In genomic region chr5:176619569-176620332, GRCh38 we compare ENCODE assay signal across 11 cellular contexts. TPM values are rescaled to one million over a fixed set of nuclear protein-coding genes. Genes with fewer than 3 reads are reported as not detected.
DNase-seq lines count a peak whose midpoint lies in the region; ATAC-seq and TF ChIP-seq lines count a peak whose summit lies in the region.
"Had no signal": no experiment of that assay in that cellular context is flagged by ENCODE, and none has a peak within 500 bp of the region (broad histone marks: within the 10 kb centered on the region; RNA-seq: fewer than 3 reads in every experiment).

No MANE protein-coding gene starts in this region.

- H3K4me3 Mint-ChIP-seq in activated T-cell treated with anti-CD3 and anti-CD28 coated beads, Interleukin-2, amount 50 U/mL, for 72 hours, result peak overlapping the region; percentile 46 to 78
- H3K4me3 Mint-ChIP-seq in T-cell, result peak overlapping the region; percentile 63 to 84 (median 66)
- H3K4me3 Mint-ChIP-seq in stimulated activated memory B cell treated with anti-CD40 and anti-IgM and Interleukin-4, amounts not matched to agents 10 μg/mL and 1 μg/mL and 100 μg/mL, for 72 hours, result peak overlapping the region; percentile 61

- no peaks in the 10 kb centered on the region for H3K36me3 Mint-ChIP-seq in activated T-cell treated with anti-CD3 and anti-CD28 coated beads, Interleukin-2, amount 50 U/mL, for 72 hours (ENCODE audit: insufficient read depth in 2 of 2)
- H3K36me3 Mint-ChIP-seq in T-cell, result peaks cover 3% of the 10 kb centered on the region
- no peaks in the 10 kb centered on the region for H3K36me3 Mint-ChIP-seq in stimulated activated memory B cell treated with anti-CD40 and anti-IgM and Interleukin-4, amounts not matched to agents 10 μg/mL and 1 μg/mL and 100 μg/mL, for 72 hours

- H3K9me3 ChIP-seq in iPS-15b (ENCODE audit: control insufficient read depth, insufficient read depth, low read length), result no peaks in the 10 kb centered on the region

- H3K4me1 ChIP-seq in iPS-15b (ENCODE audit: control insufficient read depth, insufficient read depth, low read length), result peaks cover 2% of the 10 kb centered on the region

- H3K27me3 Mint-ChIP-seq in activated T-cell treated with anti-CD3 and anti-CD28 coated beads, Interleukin-2, amount 50 U/mL, for 72 hours (ENCODE audit: low read depth), result peaks cover 74% of the 10 kb centered on the region
- peaks cover 54 to 66% of the 10 kb centered on the region in 2 donors for H3K27me3 Mint-ChIP-seq in T-cell
- H3K27me3 Mint-ChIP-seq in stimulated activated memory B cell treated with anti-CD40 and anti-IgM and Interleukin-4, amounts not matched to agents 10 μg/mL and 1 μg/mL and 100 μg/mL, for 72 hours, result peaks cover 77% of the 10 kb centered on the region

- no peak overlapping the region for H3K27ac ChIP-seq in RWPE1

- no peak overlapping the region for H3K27ac Mint-ChIP-seq in activated T-cell treated with anti-CD3 and anti-CD28 coated beads, Interleukin-2, amount 50 U/mL, for 72 hours
- no peak overlapping the region for H3K27ac Mint-ChIP-seq in T-cell
- H3K27ac Mint-ChIP-seq in stimulated activated memory B cell treated with anti-CD40 and anti-IgM and Interleukin-4, amounts not matched to agents 10 μg/mL and 1 μg/mL and 100 μg/mL, for 72 hours, result no peak overlapping the region
- H3K27ac Mint-ChIP-seq: CD14-positive monocyte had no signal

- no peak for ATAC-seq in activated T-cell treated with anti-CD3 and anti-CD28 coated beads, Interleukin-2, amount 50 U/mL, for 72 hours (replicated peaks in 1 of 2)
- no peak for ATAC-seq in T-cell (replicated peaks in 1 of 4)
- ATAC-seq in stimulated activated memory B cell treated with anti-CD40 and anti-IgM and Interleukin-4, amounts not matched to agents 10 μg/mL and 1 μg/mL and 100 μg/mL, for 72 hours, result no peak

- peaks cover 41% of the 10 kb centered on the region for H3K27me3 ChIP-seq in iPS-15b (ENCODE audit: control insufficient read depth, insufficient read depth, low read length)

- H3K4me3 ChIP-seq in iPS-15b (ENCODE audit: low read depth, low read length), result peak overlapping the region; percentile 45

- H3K9me3 Mint-ChIP-seq in activated T-cell treated with anti-CD3 and anti-CD28 coated beads, Interleukin-2, amount 50 U/mL, for 72 hours, result no peaks in the 10 kb centered on the region
- no peaks in the 10 kb centered on the region for H3K9me3 Mint-ChIP-seq in T-cell
- no peaks in the 10 kb centered on the region for H3K9me3 Mint-ChIP-seq in stimulated activated memory B cell treated with anti-CD40 and anti-IgM and Interleukin-4, amounts not matched to agents 10 μg/mL and 1 μg/mL and 100 μg/mL, for 72 hours

- POLR2A ChIA-PET in T-cell (lab: Charles Lee), result no interaction called here
- POLR2A ChIA-PET in RWPE1 (lab: Yijun Ruan, JAX; ENCODE audit: low non-redundant PET), result no interaction called here

- CTCF ChIA-PET in T-cell (lab: Charles Lee) (no interaction called here), RWPE1 (lab: Yijun Ruan, JAX) (interaction anchor here (0.6 kb wide), 1 partner anchor 330 kb away, joined by 3 read pairs; no protein-coding TSS in a partner anchor)

- no peaks in the 10 kb centered on the region for H3K36me3 ChIP-seq in iPS-15b (ENCODE audit: control insufficient read depth, insufficient read depth, low read length)

- no peak for DNase-seq in activated T-cell treated with anti-CD3 and anti-CD28 coated beads, Interleukin-2, amount 50 U/mL, for 72 hours
- no peak for DNase-seq in activated T-cell treated with anti-CD3 and anti-CD28 coated beads, Interleukin-2, amount 50 U/mL, for 1 hour
- DNase-seq in T-cell (no peak), GDM1 (lab: John Stamatoyannopoulos, UW) (no peak), RWPE1 (ENCODE audit: low spot score) (no peak), cerebellar cortex (ENCODE audit: low spot score) (no peak)
- DNase-seq: NCI-H1436 had no signal

- no peak overlapping the region for H3K9ac ChIP-seq in iPS-15b (ENCODE audit: low read depth, low read length)

- H3K4me1 Mint-ChIP-seq in activated T-cell treated with anti-CD3 and anti-CD28 coated beads, Interleukin-2, amount 50 U/mL, for 72 hours (ENCODE audit: low read depth), result peaks cover 6% of the 10 kb centered on the region
- H3K4me1 Mint-ChIP-seq in T-cell, result peaks cover 7 to 20% (median 19%) of the 10 kb centered on the region in 3 donors
- peaks cover 14% of the 10 kb centered on the region for H3K4me1 Mint-ChIP-seq in stimulated activated memory B cell treated with anti-CD40 and anti-IgM and Interleukin-4, amounts not matched to agents 10 μg/mL and 1 μg/mL and 100 μg/mL, for 72 hours

- TF ChIP-seq CTCF in RWPE1 (conservative IDR thresholded peaks at IDR 0.05; ENCODE audit: low read depth), result no peak; the same call in 1 of the 2 replicates

RNA-seq across cellular contexts. Expression of gene GPRIN1, which starts 9.8 kb away (rescaled TPM):
- total RNA-seq in activated T-cell treated with anti-CD3 and anti-CD28 coated beads, Interleukin-2, amount 50 U/mL, for 72 hours, result 1 to 10 TPM; 1.4 to 2.0 TPM
- total RNA-seq in T-cell, result 1 to 10 TPM in 1 of 5 donors, under 1 TPM in 4; 0.33 to 1.2 (median 0.64) TPM

RNA-seq across cellular contexts. Expression of gene SNCB, which starts 10.6 kb away (rescaled TPM):
- under 1 TPM in 1 of 2 donors, not detected in 1; 0.81 TPM for total RNA-seq in activated T-cell treated with anti-CD3 and anti-CD28 coated beads, Interleukin-2, amount 50 U/mL, for 72 hours
- not detected for total RNA-seq in T-cell
- total RNA-seq: activated CD8-positive, alpha-beta memory T cell treated with anti-CD3 and anti-CD28 coated beads for 36 hours had no signal

RNA-seq across cellular contexts. Expression of gene EIF4E1B, which starts 10.7 kb away (rescaled TPM):
- not detected for total RNA-seq in activated T-cell treated with anti-CD3 and anti-CD28 coated beads, Interleukin-2, amount 50 U/mL, for 72 hours
- not detected for total RNA-seq in T-cell
- total RNA-seq: activated CD8-positive, alpha-beta memory T cell treated with anti-CD3 and anti-CD28 coated beads for 36 hours had no signal

RNA-seq across cellular contexts. Expression of gene TSPAN17, which starts 27.5 kb away (rescaled TPM):
- 10 to 100 TPM; 25.3 to 31.8 TPM for total RNA-seq in activated T-cell treated with anti-CD3 and anti-CD28 coated beads, Interleukin-2, amount 50 U/mL, for 72 hours
- total RNA-seq in T-cell, result 10 to 100 TPM; 20.2 to 39.3 (median 30.0) TPM
